ENCODE assay signal across 12 cellular contexts in the genomic region with DNA sequence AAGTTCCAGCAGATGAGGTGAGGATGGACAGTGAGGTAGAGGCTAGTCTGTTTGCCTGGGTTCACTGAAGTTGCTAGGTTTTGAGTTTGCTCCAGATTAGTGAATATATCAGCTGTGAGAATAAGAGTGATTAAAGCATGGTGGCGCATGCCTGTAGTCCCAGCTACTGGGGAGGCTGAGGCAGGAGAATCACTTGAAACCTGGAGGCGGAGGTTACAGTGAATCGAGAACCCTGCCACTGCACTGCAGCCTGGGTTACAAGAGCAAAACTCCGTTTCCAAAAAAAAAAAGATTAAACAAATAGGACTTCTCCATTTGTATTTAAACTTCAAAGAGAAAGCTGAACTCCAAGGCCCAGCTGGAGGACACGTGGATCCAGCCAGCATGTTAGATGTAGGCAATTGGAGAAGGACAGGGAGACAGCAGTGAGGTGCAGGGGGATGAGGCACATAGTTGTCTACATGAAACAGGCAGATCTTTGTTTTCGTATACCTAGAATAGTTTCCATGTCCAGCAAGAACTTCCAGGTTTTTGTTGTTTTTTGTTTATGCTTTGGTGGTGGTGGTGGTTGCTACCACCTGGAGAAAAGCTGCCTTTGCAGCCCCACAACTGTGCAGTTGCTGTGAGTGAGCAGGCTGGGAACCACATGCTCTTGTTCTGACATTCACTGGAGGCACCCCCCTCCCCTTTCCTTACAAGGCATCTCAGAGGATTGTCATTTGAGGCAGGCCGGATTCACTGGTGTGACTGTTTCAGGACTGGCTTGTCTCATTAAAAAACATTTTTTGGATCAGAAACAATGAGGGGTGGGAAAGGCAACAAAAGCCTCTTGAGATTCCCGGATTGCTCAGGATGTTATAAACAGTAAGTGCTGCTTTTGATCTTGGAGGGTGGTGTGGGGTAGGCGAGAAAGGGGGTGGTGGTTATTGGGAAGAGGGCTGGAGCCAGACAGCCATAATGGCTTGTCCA.
DNase-seq lines count a peak whose midpoint lies in the region; ATAC-seq and TF ChIP-seq lines count a peak whose summit lies in the region.
"Had no signal": no experiment of that assay in that cellular context is flagged by ENCODE, and none has a peak within 500 bp of the region (broad histone marks: within the 10 kb centered on the region; RNA-seq: fewer than 3 reads in every experiment).

No MANE protein-coding gene starts in this region.

- no peaks in the 10 kb centered on the region for H3K9me3 ChIP-seq in neutrophil
- H3K9me3 ChIP-seq: stomach had no signal

- H3K27me3 ChIP-seq in neutrophil = no peaks in the 10 kb centered on the region
- H3K27me3 ChIP-seq: stomach had no signal

- peaks cover 76% of the 10 kb centered on the region for H3K4me1 Mint-ChIP-seq in activated CD8-positive, alpha-beta memory T cell treated with anti-CD3 and anti-CD28 coated beads, Interleukin-2, amount 10 ng/mL, durations not matched to agents 7 days and 5 days
- peaks cover 35% of the 10 kb centered on the region for H3K4me1 Mint-ChIP-seq in chondrocyte (ENCODE audit: low read depth)

- CTCF ChIA-PET in activated CD8-positive, alpha-beta memory T cell treated with anti-CD3 and anti-CD28 coated beads, Interleukin-2, amount 10 ng/mL, durations not matched to agents 7 days and 5 days (lab: Charles Lee) = interaction anchor here (1.0 to 1.3 kb wide), 2 partner anchors 9 to 123 kb away, joined by 3 to 5 read pairs; no protein-coding TSS in a partner anchor

- peak overlapping the region; percentile 8 for H3K27ac ChIP-seq in neutrophil
- H3K27ac ChIP-seq: stomach had no signal

- peak overlapping the region; percentile 11 for H3K27ac Mint-ChIP-seq in activated CD8-positive, alpha-beta memory T cell treated with anti-CD3 and anti-CD28 coated beads, Interleukin-2, amount 10 ng/mL, durations not matched to agents 7 days and 5 days
- H3K27ac Mint-ChIP-seq in chondrocyte (ENCODE audit: unreplicated experiment) = peak overlapping the region; percentile 60

- H3K4me1 ChIP-seq in neutrophil (ENCODE audit: control insufficient read depth in 1 of 2, insufficient read depth in 1 of 2, low read depth in 1 of 2, low read length in 1 of 2) = peaks cover 23 to 58% of the 10 kb centered on the region in 2 experiments

- H3K9me3 Mint-ChIP-seq in activated CD8-positive, alpha-beta memory T cell treated with anti-CD3 and anti-CD28 coated beads, Interleukin-2, amount 10 ng/mL, durations not matched to agents 7 days and 5 days (ENCODE audit: low read depth) = no peaks in the 10 kb centered on the region
- H3K9me3 Mint-ChIP-seq in chondrocyte (ENCODE audit: low read depth) = no peaks in the 10 kb centered on the region

- no peak for DNase-seq in activated CD8-positive, alpha-beta memory T cell treated with anti-CD3 and anti-CD28 coated beads, Interleukin-2, amount 10 ng/mL, durations not matched to agents 7 days and 5 days
- no peak for DNase-seq in activated CD8-positive, alpha-beta memory T cell treated with anti-CD3 and anti-CD28 coated beads, Interleukin-2, amount 50 U/mL, for 48 hours
- peak; percentile 65 for DNase-seq in M059J (ENCODE audit: low read depth)
- no peak for DNase-seq in chondrocyte (ENCODE audit: low spot score)
- no peak for DNase-seq in NCI-H748 treated with DMSO at 0.1 percent for 48 hours (lab: John Stamatoyannopoulos, UW)
- DNase-seq in Kasumi-1 (lab: John Stamatoyannopoulos, UW) = no peak
- DNase-seq: midbrain; NCI-H1930; stimulated activated CD4-positive, alpha-beta T cell treated with anti-CD3 and anti-CD28 coated beads, Interleukin-12 subunit alpha, Interleukin-12 subunit beta, amount 100 ng/mL, for 4 hours; stomach had no signal

- no peak for ATAC-seq in activated CD8-positive, alpha-beta memory T cell treated with anti-CD3 and anti-CD28 coated beads, Interleukin-2, amount 10 ng/mL, durations not matched to agents 7 days and 5 days
- no peak for ATAC-seq in GM19452 (IDR thresholded peaks at IDR 0.05; ENCODE audit: unreplicated experiment)

- no peak for TF ChIP-seq CTCF in chondrocyte (IDR thresholded peaks at IDR 0.05)
- TF ChIP-seq CTCF in neutrophil (IDR thresholded peaks at IDR 0.05) = no peak

- H3K4me3 Mint-ChIP-seq in activated CD8-positive, alpha-beta memory T cell treated with anti-CD3 and anti-CD28 coated beads, Interleukin-2, amount 10 ng/mL, durations not matched to agents 7 days and 5 days = no peak overlapping the region
- H3K4me3 Mint-ChIP-seq in chondrocyte (ENCODE audit: unreplicated experiment) = no peak overlapping the region

- no peaks in the 10 kb centered on the region for H3K36me3 ChIP-seq in neutrophil
- H3K36me3 ChIP-seq: stomach had no signal

- H3K4me3 ChIP-seq in neutrophil (ENCODE audit: low read depth in 1 of 2, low read length in 1 of 2) = no peak overlapping the region
- H3K4me3 ChIP-seq: stomach had no signal

- H3K36me3 Mint-ChIP-seq in activated CD8-positive, alpha-beta memory T cell treated with anti-CD3 and anti-CD28 coated beads, Interleukin-2, amount 10 ng/mL, durations not matched to agents 7 days and 5 days = peaks cover 4% of the 10 kb centered on the region
- H3K36me3 Mint-ChIP-seq in chondrocyte (ENCODE audit: low read depth) = no peaks in the 10 kb centered on the region

- H3K27me3 Mint-ChIP-seq in activated CD8-positive, alpha-beta memory T cell treated with anti-CD3 and anti-CD28 coated beads, Interleukin-2, amount 10 ng/mL, durations not matched to agents 7 days and 5 days = no peaks in the 10 kb centered on the region
- no peaks in the 10 kb centered on the region for H3K27me3 Mint-ChIP-seq in chondrocyte (ENCODE audit: low read depth)
